In genomic region chr10:96721207-96721572, GRCh38 we compare ENCODE assay signal across 1 cellular context.
TF ChIP-seq lines count a peak whose summit lies in the region.

No MANE protein-coding gene starts in this region.

TF ChIP-seq in K562, 482 proteins besides CTCF, POLR2A, EP300 and RAD21 (continued from another document):
- no peak for TF ChIP-seq TRIM25 (IDR thresholded peaks at IDR 0.05; ENCODE audit: borderline replicate concordance)
- TF ChIP-seq OTX1 (CRISPR knock-in tag; IDR thresholded peaks at IDR 0.05), result no peak
- no peak for TF ChIP-seq POU5F1 (IDR thresholded peaks at IDR 0.05; ENCODE audit: borderline replicate concordance, low read depth, low read length, partially characterized antibody)
- no peak for TF ChIP-seq PRPF4 (IDR thresholded peaks at IDR 0.05; ENCODE audit: insufficient read depth, low read depth, low read length, poor library complexity, severe bottlenecking)
- no peak for TF ChIP-seq SMAD4 (CRISPR knock-in tag; conservative IDR thresholded peaks at IDR 0.05)
- TF ChIP-seq RB1 (IDR thresholded peaks at IDR 0.05; ENCODE audit: low read depth), result no peak
- no peak for TF ChIP-seq ZBTB12 (CRISPR knock-in tag; IDR thresholded peaks at IDR 0.05)
TF ChIP-seq in K562: peak in this region for 0.
